In the genomic region with DNA sequence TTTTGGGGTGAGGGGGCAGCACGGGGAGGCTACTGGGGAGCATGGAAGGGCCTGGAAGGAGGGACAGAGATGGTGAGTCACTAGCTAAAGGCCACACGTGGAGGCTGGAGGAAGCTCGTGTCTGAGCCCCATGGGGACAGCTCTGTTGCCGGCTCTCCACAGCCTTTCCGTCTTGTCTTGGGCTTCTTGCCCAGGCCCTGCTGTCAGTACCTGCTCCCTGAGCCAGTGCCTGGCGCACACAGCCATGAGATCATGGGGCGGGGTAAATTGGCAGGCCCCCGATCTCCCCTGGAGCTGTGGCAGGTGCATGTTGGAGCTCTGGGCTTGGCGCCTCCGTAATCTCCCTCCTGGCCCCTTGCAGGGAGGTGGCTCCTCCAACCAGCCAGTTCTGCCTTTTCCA, we compare ENCODE assay signal across 1 cellular context.
TF ChIP-seq lines count a peak whose summit lies in the region.

No MANE protein-coding gene starts in this region.

TF ChIP-seq in GM23338, 12 proteins besides CTCF, POLR2A, EP300 and RAD21 (continued from another document):
- TF ChIP-seq, protein P1, sequence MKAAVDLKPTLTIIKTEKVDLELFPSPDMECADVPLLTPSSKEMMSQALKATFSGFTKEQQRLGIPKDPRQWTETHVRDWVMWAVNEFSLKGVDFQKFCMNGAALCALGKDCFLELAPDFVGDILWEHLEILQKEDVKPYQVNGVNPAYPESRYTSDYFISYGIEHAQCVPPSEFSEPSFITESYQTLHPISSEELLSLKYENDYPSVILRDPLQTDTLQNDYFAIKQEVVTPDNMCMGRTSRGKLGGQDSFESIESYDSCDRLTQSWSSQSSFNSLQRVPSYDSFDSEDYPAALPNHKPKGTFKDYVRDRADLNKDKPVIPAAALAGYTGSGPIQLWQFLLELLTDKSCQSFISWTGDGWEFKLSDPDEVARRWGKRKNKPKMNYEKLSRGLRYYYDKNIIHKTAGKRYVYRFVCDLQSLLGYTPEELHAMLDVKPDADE (IDR thresholded peaks at IDR 0.05): no peak
- no peak for TF ChIP-seq STAT1 (IDR thresholded peaks at IDR 0.05; ENCODE audit: unreplicated experiment)
TF ChIP-seq in GM23338: peak in this region for 0.
